ENCODE assay signal across 10 cellular contexts in the genomic region with DNA sequence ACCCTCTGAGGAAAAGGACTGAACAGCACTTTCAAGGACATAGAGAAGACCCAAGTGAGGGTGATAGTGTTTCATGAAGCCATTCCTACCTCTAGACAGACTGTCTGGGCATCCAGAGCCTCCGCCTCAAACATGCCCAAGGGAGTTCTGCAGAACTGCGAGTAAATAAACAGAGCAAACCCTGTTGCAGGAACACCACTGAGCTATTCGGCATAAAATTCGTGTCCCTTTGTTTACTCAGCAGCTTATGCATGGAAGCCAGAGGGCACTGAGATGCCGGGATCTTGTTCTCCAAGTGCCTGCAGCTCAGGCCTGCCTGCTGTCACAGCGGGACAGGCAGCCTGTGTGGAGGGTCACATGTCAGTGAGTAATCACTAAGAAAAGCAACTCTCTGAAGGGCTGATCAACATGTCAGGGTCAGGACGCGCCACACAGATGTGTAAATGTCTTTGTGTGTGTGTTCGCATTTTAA.
DNase-seq lines count a peak whose midpoint lies in the region; ATAC-seq and TF ChIP-seq lines count a peak whose summit lies in the region.
"Had no signal": no experiment of that assay in that cellular context is flagged by ENCODE, and none has a peak within 500 bp of the region (broad histone marks: within the 10 kb centered on the region; RNA-seq: fewer than 3 reads in every experiment).

No MANE protein-coding gene starts in this region.

- H3K4me3 Mint-ChIP-seq in nephron progenitor cell: peak overlapping the region; percentile 39
- H3K4me3 Mint-ChIP-seq: HFFc6 had no signal

- no peaks in the 10 kb centered on the region for H3K36me3 Mint-ChIP-seq in nephron progenitor cell (ENCODE audit: low read depth)

- no peak for TF ChIP-seq POLR2A in erythroblast (IDR thresholded peaks at IDR 0.05; ENCODE audit: low read length)

- no peaks in the 10 kb centered on the region for H3K27me3 Mint-ChIP-seq in nephron progenitor cell (ENCODE audit: low read depth, poor library complexity)

- peak; percentile 73 for ATAC-seq in esophagus mucosa
- ATAC-seq in GM19467 (IDR thresholded peaks at IDR 0.05; ENCODE audit: unreplicated experiment): no peak
- no peak for ATAC-seq in GM21619 (IDR thresholded peaks at IDR 0.05; ENCODE audit: unreplicated experiment)

- TF ChIP-seq CTCF in nephron progenitor cell (IDR thresholded peaks at IDR 0.05): no peak

- no peaks in the 10 kb centered on the region for H3K9me3 Mint-ChIP-seq in nephron progenitor cell

- peaks cover 60% of the 10 kb centered on the region for H3K4me1 Mint-ChIP-seq in nephron progenitor cell

- DNase-seq in DMS79 (lab: John Stamatoyannopoulos, UW): peak; percentile 84
- DNase-seq in NCI-H774 (lab: John Stamatoyannopoulos, UW): peak; percentile 76
- peak; percentile 35 for DNase-seq in nephron progenitor cell
- no peak for DNase-seq in erythroblast (lab: John Stamatoyannopoulos, UW)
- no peak for DNase-seq in effector CD8-positive, alpha-beta T cell (lab: John Stamatoyannopoulos, UW)
- DNase-seq: HFFc6, Peyer's patch had no signal

- peak overlapping the region; percentile 43 for H3K27ac Mint-ChIP-seq in nephron progenitor cell
- H3K27ac Mint-ChIP-seq: HFFc6 had no signal

Comparison
In these comparisons a context has a peak if more than half of its experiments do, and no peak if none do; other contexts are left out.
1. DNase-seq: peak in DMS79 (single experiment), NCI-H774 (single experiment) and nephron progenitor cell (single experiment); none in erythroblast (0 of 2) and effector CD8-positive, alpha-beta T cell (single experiment).